ENCODE assay signal across 16 cellular contexts in the genomic region with DNA sequence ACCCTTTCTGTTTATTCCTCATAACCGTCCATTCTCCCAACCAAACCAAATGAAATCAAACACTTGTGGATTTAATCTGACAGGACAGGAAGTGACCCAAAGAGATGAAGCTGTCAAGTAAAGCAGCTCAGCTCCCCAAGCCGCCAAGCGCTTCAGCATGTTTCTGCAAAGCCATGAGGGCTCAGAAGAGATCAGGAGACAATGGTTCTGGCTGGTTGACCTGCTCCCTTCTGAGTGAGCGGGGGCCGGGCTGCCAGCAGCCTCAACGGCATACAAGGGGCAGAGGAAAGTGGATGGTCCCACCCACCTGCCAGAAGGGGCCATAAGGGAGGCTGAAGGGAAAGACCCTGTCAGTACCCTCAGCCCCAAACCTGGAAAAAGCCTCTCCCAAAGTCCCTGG. TPM values are rescaled to one million over a fixed set of nuclear protein-coding genes. Genes with fewer than 3 reads are reported as not detected.
DNase-seq lines count a peak whose midpoint lies in the region; ATAC-seq and TF ChIP-seq lines count a peak whose summit lies in the region.
"Had no signal": no experiment of that assay in that cellular context is flagged by ENCODE, and none has a peak within 500 bp of the region (broad histone marks: within the 10 kb centered on the region; RNA-seq: fewer than 3 reads in every experiment).

No MANE protein-coding gene starts in this region.

- peaks cover 14% of the 10 kb centered on the region for H3K4me1 Mint-ChIP-seq in CD8-positive, alpha-beta T cell (ENCODE audit: low read depth)
- H3K4me1 Mint-ChIP-seq in activated naive CD8-positive, alpha-beta T cell treated with anti-CD3 and anti-CD28 coated beads for 36 hours = peaks cover 5% of the 10 kb centered on the region
- H3K4me1 Mint-ChIP-seq in memory B cell = peaks cover 14% of the 10 kb centered on the region

- no peak overlapping the region for H3K4me3 ChIP-seq in CD8-positive, alpha-beta T cell (ENCODE audit: low read depth, low read length)
- no peak overlapping the region for H3K4me3 ChIP-seq in spleen
- H3K4me3 ChIP-seq: GM23248 had no signal

- H3K4me1 ChIP-seq in CD8-positive, alpha-beta T cell (ENCODE audit: insufficient read depth, low read length) = no peaks in the 10 kb centered on the region
- peaks cover 9 to 73% (median 45%) of the 10 kb centered on the region in 6 donors for H3K4me1 ChIP-seq in spleen

- H3K27ac Mint-ChIP-seq in CD8-positive, alpha-beta T cell = peak overlapping the region; percentile 27
- peak overlapping the region; percentile 17 for H3K27ac Mint-ChIP-seq in activated naive CD8-positive, alpha-beta T cell treated with anti-CD3 and anti-CD28 coated beads for 36 hours
- H3K27ac Mint-ChIP-seq in memory B cell = peak overlapping the region; percentile 35
- H3K27ac Mint-ChIP-seq: activated CD8-positive, alpha-beta T cell treated with anti-CD3 and anti-CD28 coated beads for 36 hours; IgD-negative memory B cell had no signal

- intact Hi-C loops in CD8-positive, alpha-beta T cell (cut with DNase I, micrococcal nuclease) = no loop called here
- intact Hi-C loops in spleen (cut with DNase I; ENCODE audit: low total_unique reads) = no loop called here

- no peaks in the 10 kb centered on the region for H3K27me3 Mint-ChIP-seq in CD8-positive, alpha-beta T cell (ENCODE audit: low read depth)
- no peaks in the 10 kb centered on the region for H3K27me3 Mint-ChIP-seq in activated naive CD8-positive, alpha-beta T cell treated with anti-CD3 and anti-CD28 coated beads for 36 hours
- H3K27me3 Mint-ChIP-seq in memory B cell = no peaks in the 10 kb centered on the region
- H3K27me3 Mint-ChIP-seq: activated CD8-positive, alpha-beta T cell treated with anti-CD3 and anti-CD28 coated beads for 36 hours; IgD-negative memory B cell had no signal

- DNase-seq in CD8-positive, alpha-beta T cell = no peak
- DNase-seq in activated naive CD8-positive, alpha-beta T cell treated with anti-CD3 and anti-CD28 coated beads for 36 hours = no peak
- DNase-seq in memory B cell (ENCODE audit: low spot score in 2 of 2) = no peak
- no peak for DNase-seq in spleen
- DNase-seq in stimulated activated CD4-positive, alpha-beta T cell treated with anti-CD3 and anti-CD28 coated beads, Interleukin-4, amount 100 ng/mL, for 24 hours = no peak
- no peak for DNase-seq in stimulated activated naive CD8-positive, alpha-beta T cell treated with anti-CD3 and anti-CD28 coated beads, Interleukin-15, Interleukin-2, amounts not matched to agents 100 U/mL and 50 U/mL, for 24 hours
- DNase-seq: activated CD8-positive, alpha-beta T cell treated with anti-CD3 and anti-CD28 coated beads for 36 hours; activated gamma-delta T cell; GM23248; NCI-H1105; retina; stimulated activated CD4-positive, alpha-beta T cell treated with anti-CD3 and anti-CD28 coated beads, Interleukin-2, amount 100 ng/mL, for 48 hours had no signal

- H3K27ac ChIP-seq in CD8-positive, alpha-beta T cell (ENCODE audit: low read depth, low read length) = no peak overlapping the region
- H3K27ac ChIP-seq in spleen = peak overlapping the region; percentile 2 to 77 (median 62)
- H3K27ac ChIP-seq: GM23248 had no signal

- WGBS in spleen, 5 donors = 64 to 80% (median 74%) methylated on average over 4 to 6 of the region's 6 CpGs

- CTCF ChIA-PET in CD8-positive, alpha-beta T cell (lab: Charles Lee) = interaction anchor here (0.8 kb wide), 1 partner anchor 46 kb away, joined by 3 read pairs; no protein-coding TSS in a partner anchor

- H3K9me3 ChIP-seq in CD8-positive, alpha-beta T cell (ENCODE audit: low read length) = no peaks in the 10 kb centered on the region
- H3K9me3 ChIP-seq in spleen = no peaks in the 10 kb centered on the region

- TF ChIP-seq POLR2A in spleen (IDR thresholded peaks at IDR 0.05) = no peak

- no peak for ATAC-seq in CD8-positive, alpha-beta T cell
- ATAC-seq in memory B cell (ENCODE audit: low read depth) = no peak
- ATAC-seq in HG03175 (IDR thresholded peaks at IDR 0.05; ENCODE audit: unreplicated experiment) = no peak
- ATAC-seq in stimulated activated naive CD8-positive, alpha-beta T cell treated with anti-CD3 and anti-CD28 coated beads, Interleukin-15, Interleukin-2, amounts not matched to agents 100 U/mL and 50 U/mL, for 24 hours = no peak
- no peak for ATAC-seq in HG03045 (IDR thresholded peaks at IDR 0.05; ENCODE audit: unreplicated experiment)
- ATAC-seq: activated CD8-positive, alpha-beta T cell treated with anti-CD3 and anti-CD28 coated beads for 36 hours had no signal

- no peaks in the 10 kb centered on the region for H3K27me3 ChIP-seq in CD8-positive, alpha-beta T cell (ENCODE audit: insufficient read depth, low read length)
- no peaks in the 10 kb centered on the region for H3K27me3 ChIP-seq in spleen (replicated peaks in 1 of 7)

- peaks cover 50% of the 10 kb centered on the region for H3K36me3 ChIP-seq in CD8-positive, alpha-beta T cell (ENCODE audit: insufficient read depth, low read length)
- H3K36me3 ChIP-seq in spleen = peaks cover 13 to 100% (median 80%) of the 10 kb centered on the region in 6 donors

- H3K9me3 Mint-ChIP-seq in CD8-positive, alpha-beta T cell = no peaks in the 10 kb centered on the region
- no peaks in the 10 kb centered on the region for H3K9me3 Mint-ChIP-seq in activated naive CD8-positive, alpha-beta T cell treated with anti-CD3 and anti-CD28 coated beads for 36 hours
- H3K9me3 Mint-ChIP-seq in memory B cell = no peaks in the 10 kb centered on the region
- H3K9me3 Mint-ChIP-seq: activated CD8-positive, alpha-beta T cell treated with anti-CD3 and anti-CD28 coated beads for 36 hours; IgD-negative memory B cell had no signal

- POLR2A ChIA-PET in CD8-positive, alpha-beta T cell (lab: Charles Lee) = no interaction called here

- H3K36me3 Mint-ChIP-seq in CD8-positive, alpha-beta T cell = peaks cover 68% of the 10 kb centered on the region
- peaks cover 5% of the 10 kb centered on the region for H3K36me3 Mint-ChIP-seq in activated naive CD8-positive, alpha-beta T cell treated with anti-CD3 and anti-CD28 coated beads for 36 hours
- H3K36me3 Mint-ChIP-seq in memory B cell = peaks cover 18% of the 10 kb centered on the region
- H3K36me3 Mint-ChIP-seq: IgD-negative memory B cell had no signal

- no peak for TF ChIP-seq CTCF in CD8-positive, alpha-beta T cell (IDR thresholded peaks at IDR 0.05)
- TF ChIP-seq CTCF in spleen (IDR thresholded peaks at IDR 0.05 in 8 of 11, conservative IDR thresholded peaks at IDR 0.05 in 3 of 11) = no peak

- H3K4me3 Mint-ChIP-seq in CD8-positive, alpha-beta T cell = no peak overlapping the region
- H3K4me3 Mint-ChIP-seq in activated naive CD8-positive, alpha-beta T cell treated with anti-CD3 and anti-CD28 coated beads for 36 hours = no peak overlapping the region
- H3K4me3 Mint-ChIP-seq in memory B cell = no peak overlapping the region
- H3K4me3 Mint-ChIP-seq: activated CD8-positive, alpha-beta T cell treated with anti-CD3 and anti-CD28 coated beads for 36 hours; IgD-negative memory B cell had no signal

RNA-seq across cellular contexts. Expression of gene SLC45A1, which starts 45.3 kb away (rescaled TPM):
- total RNA-seq in CD8-positive, alpha-beta T cell = under 1 TPM; 0.60 to 0.75 TPM
- total RNA-seq in activated naive CD8-positive, alpha-beta T cell treated with anti-CD3 and anti-CD28 coated beads for 36 hours = under 1 TPM; 0.12 to 0.28 TPM
- 1 to 10 TPM; 2.2 to 3.3 (median 2.9) TPM for total RNA-seq in spleen
- polyA plus RNA-seq in spleen = 1 to 10 TPM; 1.3 to 2.9 (median 1.4) TPM
- total RNA-seq: SK-MEL-5 had no signal
